In genomic region chr2:78023356-78023755, GRCh38 we compare ENCODE assay signal across 26 cellular contexts.
"Had no signal": no experiment of that assay in that cellular context is flagged by ENCODE, and none has a peak within 500 bp of the region (broad histone marks: within the 10 kb centered on the region; RNA-seq: fewer than 3 reads in every experiment).

No MANE protein-coding gene starts in this region.

- H3K27me3 Mint-ChIP-seq: central memory CD8-positive, alpha-beta T cell; effector memory CD8-positive, alpha-beta T cell; memory B cell; naive B cell; natural killer cell treated with Interleukin-12 subunit alpha and Interleukin-12 subunit beta and Interleukin-15 and Interleukin-18, amount 100 ng/mL, for 72 hours; type B pancreatic cell had no signal

- H3K36me3 Mint-ChIP-seq: memory B cell; mesothelial cell of epicardium; naive B cell; natural killer cell treated with Interleukin-12 subunit alpha and Interleukin-12 subunit beta and Interleukin-15 and Interleukin-18, amount 100 ng/mL, for 72 hours; stimulated activated effector memory CD8-positive, alpha-beta T cell treated with anti-CD3 and anti-CD28 coated beads, Interleukin-12 subunit alpha, Interleukin-12 subunit beta, amount 100 ng/mL, for 72 hours; type B pancreatic cell had no signal

- H3K4me1 ChIP-seq: esophagus muscularis mucosa, foreskin keratinocyte, gastroesophageal sphincter, heart right ventricle, prostate gland, right atrium auricular region, sigmoid colon, stomach, thyroid gland had no signal

- H3K4me3 Mint-ChIP-seq: central memory CD8-positive, alpha-beta T cell; effector memory CD8-positive, alpha-beta T cell; memory B cell; mesothelial cell of epicardium; naive B cell; natural killer cell treated with Interleukin-12 subunit alpha and Interleukin-12 subunit beta and Interleukin-15 and Interleukin-18, amount 100 ng/mL, for 72 hours; neural crest cell; stimulated activated effector memory CD8-positive, alpha-beta T cell treated with anti-CD3 and anti-CD28 coated beads, Interleukin-12 subunit alpha, Interleukin-12 subunit beta, amount 100 ng/mL, for 72 hours; type B pancreatic cell had no signal

- H3K27me3 ChIP-seq: esophagus muscularis mucosa, foreskin keratinocyte, gastroesophageal sphincter, heart right ventricle, right atrium auricular region, sigmoid colon, stomach, thyroid gland had no signal

- DNase-seq: cortex of kidney; effector memory CD8-positive, alpha-beta T cell; foreskin keratinocyte; heart right ventricle; hippocampal formation; mucosa of descending colon; naive B cell; nucleus accumbens; sigmoid colon; stimulated activated CD4-positive, alpha-beta T cell treated with anti-CD3 and anti-CD28 coated beads, Interleukin-2, amount 100 ng/mL, for 24 hours; stimulated activated CD4-positive, alpha-beta T cell treated with anti-CD3 and anti-CD28 coated beads, Interleukin-4, amount 100 ng/mL, for 24 hours; stimulated activated naive CD4-positive, alpha-beta T cell treated with Interleukin-2 at 50 U/mL for 16 hours; stomach; thyroid gland had no signal

- H3K4me1 Mint-ChIP-seq: central memory CD8-positive, alpha-beta T cell; memory B cell; naive B cell; neural crest cell; stimulated activated effector memory CD8-positive, alpha-beta T cell treated with anti-CD3 and anti-CD28 coated beads, Interleukin-12 subunit alpha, Interleukin-12 subunit beta, amount 100 ng/mL, for 72 hours had no signal

- H3K4me3 ChIP-seq: esophagus muscularis mucosa, gastroesophageal sphincter, heart right ventricle, lung, mucosa of descending colon, prostate gland, right atrium auricular region, sigmoid colon, stomach, thyroid gland had no signal

- H3K9me3 Mint-ChIP-seq: type B pancreatic cell had no signal

- H3K27ac Mint-ChIP-seq: effector memory CD8-positive, alpha-beta T cell; memory B cell; mesothelial cell of epicardium; naive B cell; natural killer cell treated with Interleukin-12 subunit alpha and Interleukin-12 subunit beta and Interleukin-15 and Interleukin-18, amount 100 ng/mL, for 72 hours; stimulated activated effector memory CD8-positive, alpha-beta T cell treated with anti-CD3 and anti-CD28 coated beads, Interleukin-12 subunit alpha, Interleukin-12 subunit beta, amount 100 ng/mL, for 72 hours; type B pancreatic cell had no signal

- ATAC-seq: effector memory CD8-positive, alpha-beta T cell; foreskin keratinocyte; gastroesophageal sphincter; heart right ventricle; mucosa of descending colon; natural killer cell treated with Interleukin-12 subunit alpha and Interleukin-12 subunit beta and Interleukin-15 and Interleukin-18, amount 100 ng/mL, for 72 hours; stimulated activated effector memory CD8-positive, alpha-beta T cell treated with anti-CD3 and anti-CD28 coated beads, Interleukin-12 subunit alpha, Interleukin-12 subunit beta, amount 100 ng/mL, for 72 hours had no signal

- H3K27ac ChIP-seq: esophagus muscularis mucosa, foreskin keratinocyte, gastroesophageal sphincter, heart right ventricle, prostate gland, right atrium auricular region, sigmoid colon, stomach, thyroid gland had no signal

- H3K36me3 ChIP-seq: esophagus muscularis mucosa, gastroesophageal sphincter, heart right ventricle, prostate gland, right atrium auricular region, sigmoid colon, stomach, thyroid gland had no signal

- H3K9me3 ChIP-seq: esophagus muscularis mucosa, prostate gland, thyroid gland had no signal
